Comparison of ENCODE assay signal across 23 cellular contexts in genomic region chr18:45654677-45655076, GRCh38. TPM values are rescaled to one million over a fixed set of nuclear protein-coding genes. Genes with fewer than 3 reads are reported as not detected.
"Had no signal": no experiment of that assay in that cellular context is flagged by ENCODE, and none has a peak within 500 bp of the region (broad histone marks: within the 10 kb centered on the region; RNA-seq: fewer than 3 reads in every experiment).

No MANE protein-coding gene starts in this region.

- H3K4me2 ChIP-seq: neural progenitor cell had no signal

- H3K4me3 ChIP-seq: colonic mucosa, gastroesophageal sphincter, heart right ventricle, neural progenitor cell, prostate gland, testis, upper lobe of left lung had no signal

- DNase-seq: activated CD4-positive, CD25-positive, alpha-beta regulatory T cell; activated naive CD4-positive, alpha-beta T cell; aorta; brain microvascular endothelial cell; colonic mucosa; heart right ventricle; kidney glomerular epithelial cell; left ventricle myocardium superior; naive thymus-derived CD4-positive, alpha-beta T cell; right cardiac atrium; SHP77; stimulated activated CD4-positive, alpha-beta T cell treated with anti-CD3 and anti-CD28 coated beads, Interleukin-2, amount 100 ng/mL, for 48 hours; T1000; testis; upper lobe of left lung had no signal

- H3K9ac ChIP-seq: neural progenitor cell had no signal

- ATAC-seq: gastroesophageal sphincter; heart right ventricle; left ventricle myocardium superior; naive thymus-derived CD4-positive, alpha-beta T cell; right cardiac atrium; SK-N-SH treated with all-trans-retinoic acid at 6 μM for 48 hours had no signal

- H3K27ac ChIP-seq: brain microvascular endothelial cell, colonic mucosa, gastroesophageal sphincter, heart right ventricle, neural progenitor cell, prostate gland, testis, upper lobe of left lung had no signal

- H3K27me3 ChIP-seq: brain microvascular endothelial cell, colonic mucosa, gastroesophageal sphincter, neural progenitor cell, testis, upper lobe of left lung had no signal

- H3K4me1 Mint-ChIP-seq: memory B cell had no signal

- H3K9me3 ChIP-seq: colonic mucosa, gastroesophageal sphincter, heart right ventricle, prostate gland, testis, upper lobe of left lung had no signal

- H2AFZ ChIP-seq: neural progenitor cell had no signal

- H3K27ac Mint-ChIP-seq: memory B cell, neural progenitor cell had no signal

- H3K36me3 ChIP-seq: brain microvascular endothelial cell, colonic mucosa, gastroesophageal sphincter, heart right ventricle, neural progenitor cell, prostate gland, upper lobe of left lung had no signal

- H3K36me3 Mint-ChIP-seq: neural progenitor cell had no signal

- H3K9me3 Mint-ChIP-seq: central memory CD8-positive, alpha-beta T cell; memory B cell had no signal

- H3K4me3 Mint-ChIP-seq: central memory CD8-positive, alpha-beta T cell; memory B cell; neural progenitor cell had no signal

- H3K4me1 ChIP-seq: colonic mucosa, prostate gland, testis, upper lobe of left lung had no signal

RNA-seq across cellular contexts. Expression of gene SLC14A2, which starts 39.4 kb away (rescaled TPM):
- total RNA-seq: colonic mucosa, left ventricle myocardium superior, mucosa of gallbladder, skeletal muscle tissue had no signal
- polyA plus RNA-seq: naive thymus-derived CD4-positive, alpha-beta T cell had no signal
